Comparison of ENCODE assay signal across 6 cellular contexts in the genomic region with DNA sequence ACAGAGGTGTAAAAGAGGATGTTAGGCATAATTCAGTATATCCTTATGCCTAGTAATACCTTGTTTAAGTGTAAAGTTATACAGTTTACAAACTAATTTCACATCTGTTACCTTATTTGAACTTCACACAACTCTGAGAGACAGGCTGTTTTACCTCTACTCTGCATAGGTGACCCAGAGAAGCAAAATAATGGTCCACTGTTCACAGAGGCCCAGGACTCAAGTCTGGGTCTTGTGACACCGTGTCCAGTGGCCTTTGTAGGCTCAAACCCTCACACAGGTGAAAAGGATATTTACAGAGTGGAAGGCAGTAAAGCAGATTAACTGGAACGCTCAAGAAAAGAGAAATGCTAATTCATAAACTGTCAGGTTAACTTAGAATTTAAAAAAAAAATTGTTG.
"Had no signal": no experiment of that assay in that cellular context is flagged by ENCODE, and none has a peak within 500 bp of the region (broad histone marks: within the 10 kb centered on the region; RNA-seq: fewer than 3 reads in every experiment).

No MANE protein-coding gene starts in this region.

- H3K27ac Mint-ChIP-seq: IgD-negative memory B cell had no signal

- DNase-seq: GOT3, H9, KG1 had no signal

- H3K27me3 Mint-ChIP-seq: IgD-negative memory B cell had no signal

- H3K4me3 Mint-ChIP-seq: H9, IgD-negative memory B cell had no signal

- FAIRE-seq: H54, HTR-8/SVneo had no signal

- H3K36me3 Mint-ChIP-seq: IgD-negative memory B cell had no signal
